In genomic region chr6:46734867-46735719, GRCh38 we compare ENCODE assay signal across 8 cellular contexts. TPM values are rescaled to one million over a fixed set of nuclear protein-coding genes. Genes with fewer than 3 reads are reported as not detected.
DNase-seq lines count a peak whose midpoint lies in the region; FAIRE-seq and TF ChIP-seq lines count a peak whose summit lies in the region.

PLA2G7 (minus strand) TSS chr6:46735375; CDS start chr6:46722891, 12,484 bp downstream.

- peak within 1 kb of the TSS; percentile 93 for H3K4me3 ChIP-seq in coronary artery
- peak within 1 kb of the TSS; percentile 34 for H3K4me3 ChIP-seq in lower leg skin (ENCODE audit: low read depth, poor library complexity, severe bottlenecking)
- H3K4me3 ChIP-seq in suprapubic skin: peak within 1 kb of the TSS; percentile 78

- 0 to 1% methylated on average over 36 to 57 of the region's 73 CpGs for WGBS in lower leg skin, 2 donors
- under 1% methylated on average over 22 of the region's 73 CpGs for WGBS in suprapubic skin

- TF ChIP-seq CTCF in C4-2B (conservative IDR thresholded peaks at IDR 0.05): no peak; the same call in 1 of the 2 replicates
- TF ChIP-seq CTCF in coronary artery (IDR thresholded peaks at IDR 0.05): no peak
- TF ChIP-seq CTCF in lower leg skin (IDR thresholded peaks at IDR 0.05): no peak
- TF ChIP-seq CTCF in suprapubic skin (IDR thresholded peaks at IDR 0.05): no peak

- H3K9me3 ChIP-seq in suprapubic skin: no peaks in the 10 kb centered on the region

- H3K27me3 ChIP-seq in suprapubic skin: peaks cover 21% of the 10 kb centered on the region

- no peaks in the 10 kb centered on the region for H3K36me3 ChIP-seq in suprapubic skin

- no peak for TF ChIP-seq EP300 in suprapubic skin (IDR thresholded peaks at IDR 0.05)

- H3K4me1 ChIP-seq in suprapubic skin: peaks cover 17% of the 10 kb centered on the region

- no peak for FAIRE-seq in GM19239 (lab: Jason Lieb, UNC)

- peak within 1 kb of the TSS; percentile 50 for H3K27ac ChIP-seq in C4-2B
- H3K27ac ChIP-seq in coronary artery: no peak within 1 kb of the TSS
- no peak within 1 kb of the TSS for H3K27ac ChIP-seq in suprapubic skin

- intact Hi-C loops in lower leg skin (cut with DNase I; ENCODE audit: low total_unique reads): no loop called here

- peak; percentile 20 to 55 for DNase-seq in NCI-H1930 (lab: John Stamatoyannopoulos, UW)
- no peak for DNase-seq in coronary artery (ENCODE audit: low spot score)
- DNase-seq in lower leg skin (ENCODE audit: low spot score in 2 of 2): no peak
- no peak for DNase-seq in suprapubic skin (ENCODE audit: low spot score in 2 of 2)
- no peak for DNase-seq in HuH-7.5 (ENCODE audit: low spot score)
- no peak for DNase-seq in HK-2 (ENCODE audit: unreplicated experiment)
- DNase-seq in GM19239 (ENCODE audit: insufficient read length, low spot score): no peak

- TF ChIP-seq POLR2A in lower leg skin (IDR thresholded peaks at IDR 0.05) (no peak), suprapubic skin (IDR thresholded peaks at IDR 0.05) (no peak)

RNA-seq across cellular contexts. Expression of gene PLA2G7, which starts in this region (rescaled TPM):
- total RNA-seq in lower leg skin: 1 to 10 TPM in 3 of 4 donors, under 1 TPM in 1; 0.61 to 7.1 (median 2.0) TPM
- total RNA-seq in suprapubic skin: 1 to 10 TPM; 2.8 to 7.6 (median 4.5) TPM

Comparison
In these comparisons a context has a peak if more than half of its experiments do, and no peak if none do; other contexts are left out.
1. DNase-seq: peak in NCI-H1930 (2 of 2); none in coronary artery (single experiment), lower leg skin (0 of 2), suprapubic skin (0 of 2), HuH-7.5 (single experiment), HK-2 (single experiment) and GM19239 (single experiment).
2. H3K4me3 ChIP-seq: peak in every context shown above with its lines; median percentile 93 in coronary artery; 78 in suprapubic skin; 34 in lower leg skin.